17 cellular contexts compared by ENCODE assay signal in the genomic region with DNA sequence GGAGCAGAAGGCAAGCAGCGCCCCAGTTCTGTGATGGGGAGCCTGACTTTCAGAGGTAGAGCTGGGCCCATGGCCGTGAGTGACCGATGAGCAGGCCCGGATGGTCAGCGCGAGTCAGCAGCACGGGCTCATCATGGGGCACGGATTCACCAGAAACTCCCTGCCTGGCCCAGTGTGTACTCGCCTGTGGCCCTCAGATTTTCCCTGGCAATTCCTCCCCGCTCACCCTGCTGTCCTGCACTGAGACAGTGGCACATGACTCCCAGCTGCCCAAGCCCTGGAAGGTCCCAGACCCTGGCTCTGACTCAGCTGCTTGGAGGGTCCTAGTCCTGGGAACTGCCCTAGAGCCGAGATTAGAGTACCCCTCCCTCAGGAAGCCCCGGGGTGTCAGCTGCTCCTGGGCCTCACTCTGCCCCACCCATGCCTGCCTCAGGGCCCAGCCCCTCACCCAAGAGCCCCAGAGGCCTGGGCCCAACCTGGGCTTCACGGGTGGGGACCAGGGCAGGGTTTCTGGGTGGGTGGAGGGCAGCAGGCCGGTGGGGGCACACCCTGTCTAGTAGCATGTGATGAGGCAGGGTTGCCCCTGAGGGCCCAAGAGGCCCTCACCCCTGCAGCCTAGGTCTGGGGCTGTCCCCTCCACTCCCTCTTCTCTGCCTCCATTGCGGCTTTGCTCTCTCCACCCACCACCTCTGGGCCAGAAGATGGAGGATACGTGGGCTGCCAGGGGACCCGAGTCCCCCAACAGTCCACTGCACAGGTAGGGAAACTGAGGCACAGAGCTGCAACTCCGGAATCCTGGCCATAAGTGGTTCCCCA. TPM values are rescaled to one million over a fixed set of nuclear protein-coding genes. Genes with fewer than 3 reads are reported as not detected.
DNase-seq lines count a peak whose midpoint lies in the region; ATAC-seq and TF ChIP-seq lines count a peak whose summit lies in the region.
"Had no signal": no experiment of that assay in that cellular context is flagged by ENCODE, and none has a peak within 500 bp of the region (broad histone marks: within the 10 kb centered on the region; RNA-seq: fewer than 3 reads in every experiment).

No MANE protein-coding gene starts in this region.

- no TSS peak for BruUV-seq in Panc1 (replicated peaks; lab: Mats Ljungman, UMichigan)

- POLR2A ChIA-PET in Panc1 (lab: Charles Lee) = no interaction called here

- 64 to 67% methylated on average over 18 of the region's 18 CpGs for WGBS in esophagus, 2 donors

- H3K9me3 ChIP-seq in Panc1 (ENCODE audit: control insufficient read depth, insufficient read depth, low read depth, low read length) (no peaks in the 10 kb centered on the region), esophagus (ENCODE audit: control insufficient read depth in 2 of 2, insufficient read depth in 1 of 2, low read depth in 1 of 2, low read length in 1 of 2) (no peaks in the 10 kb centered on the region), T-helper 17 cell (ENCODE audit: control insufficient read depth, low read length, poor library complexity, severe bottlenecking) (no peaks in the 10 kb centered on the region)
- H3K9me3 ChIP-seq: heart left ventricle had no signal

- H3K4me3 ChIP-seq in Panc1 (ENCODE audit: low read depth in 2 of 2, low read length in 2 of 2) (no peak overlapping the region), esophagus (ENCODE audit: low read depth in 1 of 2, low read length in 2 of 2) (no peak overlapping the region)
- H3K4me3 ChIP-seq: heart left ventricle had no signal

- CTCF ChIA-PET in Panc1 (lab: Charles Lee) = no interaction called here

- H3K27me3 Mint-ChIP-seq in neural crest cell (ENCODE audit: low read depth) (no peaks in the 10 kb centered on the region), T-helper 17 cell (no peaks in the 10 kb centered on the region)
- H3K27me3 Mint-ChIP-seq: activated CD4-positive, alpha-beta T cell treated with anti-CD3 and anti-CD28 coated beads for 36 hours; naive thymus-derived CD8-positive, alpha-beta T cell had no signal

- peak overlapping the region; percentile 43 for H3K4me3 Mint-ChIP-seq in neural crest cell
- no peak overlapping the region for H3K4me3 Mint-ChIP-seq in T-helper 17 cell
- H3K4me3 Mint-ChIP-seq: activated CD4-positive, alpha-beta T cell treated with anti-CD3 and anti-CD28 coated beads for 36 hours; activated T-helper 1 cell treated with anti-CD3 and anti-CD28 coated beads, Interleukin-12 subunit alpha, Interleukin-12 subunit beta, Interleukin-2, Interleukin-4 antibody, amounts not matched to agents 30 ng/mL and 10 ng/mL and 1 ng/mL, durations not matched to agents 14 hours and 24 hours and 36 hours; T-cell had no signal

- DNase-seq in Panc1 (ENCODE audit: low read depth, low spot score) (no peak), neural crest cell (ENCODE audit: low read depth, low spot score) (no peak), NAMALWA (ENCODE audit: low spot score) (no peak), COLO829 (ENCODE audit: low spot score) (no peak), T-helper 17 cell (no peak)
- DNase-seq: activated CD4-positive, alpha-beta T cell treated with anti-CD3 and anti-CD28 coated beads for 36 hours; kidney glomerular epithelial cell; NCI-H1436; NCI-H345; T-cell had no signal

- H3K27ac ChIP-seq in 22Rv1 = peak overlapping the region; percentile 2; the same call in 1 of the 2 replicates
- H3K27ac ChIP-seq in Panc1 (ENCODE audit: low read length) = peak overlapping the region; percentile 63
- H3K27ac ChIP-seq in esophagus (ENCODE audit: low read depth in 2 of 2, low read length in 1 of 2) = peak overlapping the region; percentile 1

- no peaks in the 10 kb centered on the region for H3K36me3 ChIP-seq in Panc1 (ENCODE audit: control insufficient read depth, insufficient read depth, low read length)
- peaks cover 0 to 32% of the 10 kb centered on the region in 2 donors for H3K36me3 ChIP-seq in esophagus (ENCODE audit: control insufficient read depth in 2 of 2, insufficient read depth in 2 of 2, low read length in 1 of 2)

- no peaks in the 10 kb centered on the region for H3K27me3 ChIP-seq in Panc1 (ENCODE audit: control insufficient read depth, insufficient read depth, low read length)
- H3K27me3 ChIP-seq in esophagus (ENCODE audit: control insufficient read depth in 1 of 2, insufficient read depth in 2 of 2, low read length in 2 of 2) = no peaks in the 10 kb centered on the region
- H3K27me3 ChIP-seq: heart left ventricle had no signal

- peak; percentile 20 for ATAC-seq in Panc1
- no peak for ATAC-seq in GM18511 (IDR thresholded peaks at IDR 0.05; ENCODE audit: unreplicated experiment)
- no peak for ATAC-seq in T-helper 17 cell
- ATAC-seq: activated CD4-positive, alpha-beta T cell treated with anti-CD3 and anti-CD28 coated beads for 36 hours; naive thymus-derived CD8-positive, alpha-beta T cell; sciatic nerve; T-cell had no signal

- H3K4me1 ChIP-seq in Panc1 (ENCODE audit: control insufficient read depth, insufficient read depth, low read length) = peaks cover 40% of the 10 kb centered on the region
- H3K4me1 ChIP-seq in esophagus (ENCODE audit: control insufficient read depth in 2 of 2, insufficient read depth in 2 of 2, low read length in 1 of 2) = peaks cover 17 to 22% of the 10 kb centered on the region in 2 donors

- intact Hi-C loops in Panc1 (cut with micrococcal nuclease; ENCODE audit: unreplicated experiment) = no loop called here

- no peaks in the 10 kb centered on the region for H3K9me3 Mint-ChIP-seq in neural crest cell
- H3K9me3 Mint-ChIP-seq: activated T-helper 1 cell treated with anti-CD3 and anti-CD28 coated beads, Interleukin-12 subunit alpha, Interleukin-12 subunit beta, Interleukin-2, Interleukin-4 antibody, amounts not matched to agents 30 ng/mL and 10 ng/mL and 1 ng/mL, durations not matched to agents 14 hours and 24 hours and 36 hours; naive thymus-derived CD8-positive, alpha-beta T cell; T-cell had no signal

- H3K4me1 Mint-ChIP-seq in neural crest cell = peaks cover 15% of the 10 kb centered on the region
- H3K4me1 Mint-ChIP-seq in T-helper 17 cell = peaks cover 4% of the 10 kb centered on the region
- H3K4me1 Mint-ChIP-seq: activated CD4-positive, alpha-beta T cell treated with anti-CD3 and anti-CD28 coated beads for 36 hours; T-cell had no signal

- H3K36me3 Mint-ChIP-seq in neural crest cell (ENCODE audit: low read depth) = no peaks in the 10 kb centered on the region
- H3K36me3 Mint-ChIP-seq in T-helper 17 cell (ENCODE audit: low read depth) = no peaks in the 10 kb centered on the region
- H3K36me3 Mint-ChIP-seq: T-cell had no signal

- no peak for TF ChIP-seq CTCF in 22Rv1 (IDR thresholded peaks at IDR 0.05)
- no peak for TF ChIP-seq CTCF in Panc1 (IDR thresholded peaks at IDR 0.05)
- no peak for TF ChIP-seq CTCF in neural crest cell (conservative IDR thresholded peaks at IDR 0.05)

- in situ Hi-C loops in Panc1 (cut with HindIII; ENCODE audit: low pct_unique_long_range_greater_than_20kb, low sequenced_read_pairs) = no loop called here

- H3K27ac Mint-ChIP-seq in neural crest cell (ENCODE audit: unreplicated experiment) = peak overlapping the region; percentile 70
- no peak overlapping the region for H3K27ac Mint-ChIP-seq in T-helper 17 cell
- H3K27ac Mint-ChIP-seq: activated CD4-positive, alpha-beta T cell treated with anti-CD3 and anti-CD28 coated beads for 36 hours; activated T-helper 1 cell treated with anti-CD3 and anti-CD28 coated beads, Interleukin-12 subunit alpha, Interleukin-12 subunit beta, Interleukin-2, Interleukin-4 antibody, amounts not matched to agents 30 ng/mL and 10 ng/mL and 1 ng/mL, durations not matched to agents 14 hours and 24 hours and 36 hours had no signal

RNA-seq across cellular contexts. Expression of a gene that starts 8.4 kb away (rescaled TPM):
- total RNA-seq in Panc1 (2021; ENCODE audit: unreplicated experiment) (22.9 TPM), neural crest cell (10.9 and 12.5 TPM in 2 replicates), T-helper 17 cell (1 to 10 TPM; 8.2 to 8.3 TPM)
- polyA plus RNA-seq in Panc1 (2012; ENCODE audit: insufficient read length) = 23.8 TPM
- polyA plus RNA-seq in esophagus = 10 to 100 TPM; 11.0 to 11.5 TPM

RNA-seq across cellular contexts. Expression of a gene that starts 14.8 kb away (rescaled TPM):
- total RNA-seq in Panc1 (2021; ENCODE audit: unreplicated experiment) (436 TPM), neural crest cell (961 and 996 TPM in 2 replicates), T-helper 17 cell (1 to 10 TPM; 7.0 to 8.0 TPM)
- polyA plus RNA-seq in Panc1 (2012; ENCODE audit: insufficient read length) = 1,631 TPM
- 100 to 1,000 TPM; 117 to 134 TPM for polyA plus RNA-seq in esophagus

RNA-seq across cellular contexts. Expression of a gene that starts 25.1 kb away (rescaled TPM):
- total RNA-seq in Panc1 (2021; ENCODE audit: unreplicated experiment) (22.5 TPM), neural crest cell (32.1 and 33.5 TPM in 2 replicates), T-helper 17 cell (10 to 100 TPM; 28.5 to 32.9 TPM)
- polyA plus RNA-seq in Panc1 (2012; ENCODE audit: insufficient read length) = 9.1 TPM
- polyA plus RNA-seq in esophagus = 10 to 100 TPM in 1 of 2 donors, 1 to 10 TPM in 1; 7.1 to 12.7 TPM

RNA-seq across cellular contexts. Expression of a gene that starts 25.4 kb away (rescaled TPM):
- total RNA-seq in Panc1 (2021; ENCODE audit: unreplicated experiment) = 42.2 TPM
- polyA plus RNA-seq in Panc1 (2012; ENCODE audit: insufficient read length) = 34.1 TPM
- 10 to 100 TPM; 35.1 to 39.3 TPM for polyA plus RNA-seq in esophagus
- 33.7 and 37.2 TPM in 2 replicates for total RNA-seq in neural crest cell
- total RNA-seq in T-helper 17 cell = 10 to 100 TPM; 18.3 to 19.4 TPM

Comparison
In these comparisons a context has a peak if more than half of its experiments do, and no peak if none do; other contexts are left out.
1. H3K27ac ChIP-seq: peak in every context shown above with its lines; median percentile 63 in Panc1; 2 in 22Rv1; 1 in esophagus.
2. RNA of a gene that starts 14.8 kb away (total RNA-seq): 961 to 996 TPM in neural crest cell and 436 TPM in Panc1 (single experiment); 7.0 to 8.0 TPM in T-helper 17 cell; every median in the first group is over 10 times any median in the second.